Comparison of ENCODE assay signal across 19 cellular contexts in the genomic region with DNA sequence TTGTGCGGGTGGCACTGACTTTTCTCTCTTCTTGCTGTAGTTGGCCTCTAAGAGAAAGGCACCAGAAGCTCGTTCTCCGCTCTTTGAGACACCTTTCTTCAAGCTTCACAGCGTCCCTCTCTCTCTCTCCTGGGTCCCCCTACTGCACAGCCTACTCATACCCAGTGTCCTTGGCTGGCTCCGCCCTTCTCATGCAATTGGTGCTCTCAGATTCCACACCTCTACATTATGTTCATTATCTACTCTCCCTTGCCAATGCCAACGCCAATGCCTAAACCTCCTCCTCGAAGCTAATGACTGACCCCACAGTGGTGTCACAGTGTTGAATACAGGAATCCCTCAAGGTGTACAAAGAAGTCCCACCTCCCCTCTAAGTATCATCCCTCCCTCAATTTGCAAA. TPM values are rescaled to one million over a fixed set of nuclear protein-coding genes. Genes with fewer than 3 reads are reported as not detected.
DNase-seq lines count a peak whose midpoint lies in the region; ATAC-seq and TF ChIP-seq lines count a peak whose summit lies in the region.
"Had no signal": no experiment of that assay in that cellular context is flagged by ENCODE, and none has a peak within 500 bp of the region (broad histone marks: within the 10 kb centered on the region; RNA-seq: fewer than 3 reads in every experiment).

No MANE protein-coding gene starts in this region.

- no peak for TF ChIP-seq CTCF in HEK293 (tag by site-specific recombination; IDR thresholded peaks at IDR 0.05)
- no peak for TF ChIP-seq CTCF in WTC11 (IDR thresholded peaks at IDR 0.05)

- H3K18ac ChIP-seq in trophoblast cell (ENCODE audit: low read length), result no peak overlapping the region

- H3K4me3 ChIP-seq in HEK293 (ENCODE audit: low read depth, low read length) (no peak overlapping the region), trophoblast cell (ENCODE audit: low read depth, low read length) (no peak overlapping the region)
- H3K4me3 ChIP-seq: BLaER1 treated with 17β-estradiol and CSF1 and Interleukin-3, amounts not matched to agents 10 nM and 100 nM had no signal

- H3K27me3 Mint-ChIP-seq in WTC11 (ENCODE audit: low read depth), result peaks cover 3% of the 10 kb centered on the region; the same call in 1 of the 2 replicates

- no peaks in the 10 kb centered on the region for H3K9me3 ChIP-seq in HEK293 (ENCODE audit: control insufficient read depth, insufficient read depth, low read depth, low read length)
- no peaks in the 10 kb centered on the region for H3K9me3 ChIP-seq in trophoblast cell (ENCODE audit: insufficient read depth, low read depth, low read length)
- H3K9me3 ChIP-seq: BLaER1 treated with 17β-estradiol and CSF1 and Interleukin-3, amounts not matched to agents 10 nM and 100 nM had no signal

- no peak overlapping the region for H2AK5ac ChIP-seq in trophoblast cell (ENCODE audit: low read length)

- H4K8ac ChIP-seq in trophoblast cell (ENCODE audit: low read depth, low read length), result no peak overlapping the region

- no peaks in the 10 kb centered on the region; the same call in 1 of the 2 replicates for H3K4me1 ChIP-seq in HEK293 (ENCODE audit: control insufficient read depth, insufficient read depth, low read length)
- no peaks in the 10 kb centered on the region for H3K4me1 ChIP-seq in trophoblast cell (ENCODE audit: control insufficient read depth in 1 of 2, insufficient read depth in 2 of 2, low read length in 2 of 2)

- ATAC-seq in WTC11 (peak; percentile 48), sciatic nerve (no peak)
- ATAC-seq: SK-N-SH treated with all-trans-retinoic acid at 6 μM for 48 hours had no signal

- intact Hi-C loops in sciatic nerve (cut with DNase I), result no loop called here

- H3K27me3 ChIP-seq in trophoblast cell (ENCODE audit: insufficient read depth, low read length), result no peaks in the 10 kb centered on the region
- H3K27me3 ChIP-seq: BLaER1 treated with 17β-estradiol and CSF1 and Interleukin-3, amounts not matched to agents 10 nM and 100 nM had no signal

- peaks cover 20% of the 10 kb centered on the region for H3K4me1 Mint-ChIP-seq in WTC11

- WGBS in trophoblast cell (ENCODE audit: extremely low coverage, insufficient coverage, insufficient read length), result no CpG with 5 or more reads among the region's 7 CpGs

- H2BK5ac ChIP-seq in trophoblast cell (ENCODE audit: low read depth, low read length, poor library complexity), result no peak overlapping the region

- CTCF ChIA-PET in HEK293 (lab: Yijun Ruan, JAX) (no interaction called here), WTC11 (lab: Charles Lee) (interaction anchor here (0.9 to 1.1 kb wide), 2 partner anchors 16 to 110 kb away, joined by 3 read pairs; no protein-coding TSS in a partner anchor)

- H3K36me3 Mint-ChIP-seq in WTC11, result no peaks in the 10 kb centered on the region

- H3K4me3 Mint-ChIP-seq in WTC11, result no peak overlapping the region
- H3K4me3 Mint-ChIP-seq: HFFc6 had no signal

- H3K4ac ChIP-seq in trophoblast cell (ENCODE audit: low read depth, low read length), result no peak overlapping the region

- no peaks in the 10 kb centered on the region for H3K9me3 Mint-ChIP-seq in WTC11
- H3K9me3 Mint-ChIP-seq: HFFc6 had no signal

- peak overlapping the region; percentile 12; the same call in 1 of the 2 replicates for H3K27ac Mint-ChIP-seq in WTC11
- H3K27ac Mint-ChIP-seq: HFFc6 had no signal

- no peak overlapping the region for H2AFZ ChIP-seq in trophoblast cell (ENCODE audit: insufficient read depth, low read length, poor library complexity)

- no peak overlapping the region for H3K23ac ChIP-seq in trophoblast cell (ENCODE audit: low read length)

- no peak overlapping the region for H3K27ac ChIP-seq in HEK293 (ENCODE audit: extremely low read depth, low read depth, low read length)
- no peak overlapping the region for H3K27ac ChIP-seq in trophoblast cell (ENCODE audit: low read depth, low read length)
- H3K27ac ChIP-seq: BLaER1 treated with 17β-estradiol and CSF1 and Interleukin-3, amounts not matched to agents 10 nM and 100 nM had no signal

- POLR2A ChIA-PET in HEK293 (lab: Yijun Ruan, JAX) (interaction anchor here (2.9 kb wide), 1 partner anchor 16 kb away, joined by 13 read pairs; the partner anchor contains the start of gene TMEM50B), WTC11 (lab: Charles Lee) (interaction anchor here (1.0 kb wide), 1 partner anchor 17 kb away, joined by 3 read pairs; the partner anchor contains the start of gene TMEM50B)

- no peak overlapping the region for H2BK120ac ChIP-seq in trophoblast cell (ENCODE audit: insufficient read depth, low read length, poor library complexity)

- peak; percentile 17 for DNase-seq in NCI-H748 (lab: John Stamatoyannopoulos, UW; ENCODE audit: unreplicated experiment)
- DNase-seq in NCI-H748 treated with DMSO at 0.1 percent for 48 hours (lab: John Stamatoyannopoulos, UW), result no peak
- DNase-seq in WTC11 (ENCODE audit: low spot score), result no peak
- DNase-seq in iPS-NIHi7 (ENCODE audit: extremely low spot score), result peak; percentile 16
- DNase-seq in HT-29 (ENCODE audit: low spot score), result no peak
- DNase-seq in sciatic nerve (ENCODE audit: low spot score), result no peak
- no peak for DNase-seq in trophoblast cell
- DNase-seq: DMS153, EL, HFFc6, Kasumi-1, NCI-H1930, NCI-H2171, NCI-H446, SHP77 treated with DMSO at 0.1 percent for 48 hours, T-helper 1 cell had no signal

- H4K12ac ChIP-seq in trophoblast cell (ENCODE audit: low read depth, low read length), result no peak overlapping the region

- no peak overlapping the region for H2BK12ac ChIP-seq in trophoblast cell (ENCODE audit: low read length)

- H3K4me2 ChIP-seq in trophoblast cell (ENCODE audit: low read length), result no peak overlapping the region
- H3K4me2 ChIP-seq: BLaER1 treated with 17β-estradiol and CSF1 and Interleukin-3, amounts not matched to agents 10 nM and 100 nM had no signal

- H3K14ac ChIP-seq in trophoblast cell (ENCODE audit: low read length), result no peak overlapping the region

- no peaks in the 10 kb centered on the region for H3K79me2 ChIP-seq in trophoblast cell (ENCODE audit: control insufficient read depth, insufficient read depth, low read length, poor library complexity)

- no peak overlapping the region for H3K9ac ChIP-seq in trophoblast cell (ENCODE audit: low read length)
- H3K9ac ChIP-seq: BLaER1 treated with 17β-estradiol and CSF1 and Interleukin-3, amounts not matched to agents 10 nM and 100 nM had no signal

- H3K36me3 ChIP-seq in HEK293 (ENCODE audit: control insufficient read depth in 2 of 2, insufficient read depth in 1 of 2, low read length in 2 of 2) (no peaks in the 10 kb centered on the region; a peak in 1 of 3 replicates), trophoblast cell (ENCODE audit: control insufficient read depth in 1 of 2, insufficient read depth in 2 of 2, low read length in 2 of 2) (no peaks in the 10 kb centered on the region)

- peaks cover 2% of the 10 kb centered on the region for H3K79me1 ChIP-seq in trophoblast cell (ENCODE audit: low read length)

- no peak overlapping the region for H4K91ac ChIP-seq in trophoblast cell (ENCODE audit: low read depth, low read length)

TF ChIP-seq in WTC11, 78 proteins besides CTCF, POLR2A, EP300 and RAD21 (continues in another document):
- no peak for TF ChIP-seq ZNF671 (CRISPR knock-in tag; IDR thresholded peaks at IDR 0.05)
- TF ChIP-seq TP53 (CRISPR knock-in tag; IDR thresholded peaks at IDR 0.05), result no peak
- no peak for TF ChIP-seq ZNF512 (CRISPR knock-in tag; IDR thresholded peaks at IDR 0.05; ENCODE audit: borderline replicate concordance)
- TF ChIP-seq, protein P1, sequence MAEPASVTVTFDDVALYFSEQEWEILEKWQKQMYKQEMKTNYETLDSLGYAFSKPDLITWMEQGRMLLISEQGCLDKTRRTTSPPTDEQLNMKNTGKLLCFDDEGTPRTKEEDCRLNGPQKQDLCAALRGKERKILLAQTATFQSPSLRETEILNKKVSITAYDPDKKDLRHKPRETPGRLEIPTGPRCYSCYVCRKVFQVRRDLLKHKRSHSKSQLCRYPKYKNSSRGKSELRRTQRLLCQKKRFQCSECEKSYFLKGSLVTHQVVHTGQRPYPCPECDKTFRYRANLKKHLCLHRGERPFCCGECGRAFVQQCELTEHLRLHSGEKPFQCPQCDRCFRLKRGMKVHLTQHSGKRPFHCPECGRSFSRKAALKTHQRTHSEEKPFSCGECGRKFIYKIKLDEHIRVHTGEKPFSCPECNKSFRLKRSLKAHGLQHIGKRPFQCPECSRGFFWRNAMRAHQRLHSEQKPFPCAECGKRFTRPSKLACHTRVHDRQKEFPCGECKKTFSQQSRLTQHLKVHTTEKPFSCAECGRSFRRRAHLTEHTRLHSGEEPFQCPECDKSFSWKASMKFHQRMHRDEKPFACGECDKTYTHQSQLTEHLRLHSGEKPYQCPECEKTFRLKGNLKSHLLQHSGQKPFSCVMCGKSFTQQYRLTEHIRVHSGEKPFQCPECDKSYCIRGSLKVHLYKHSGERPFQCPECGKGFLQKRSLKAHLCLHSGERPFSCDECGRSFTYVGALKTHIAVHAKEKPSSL (CRISPR knock-in tag; conservative IDR thresholded peaks at IDR 0.05), result no peak
- no peak for TF ChIP-seq NR3C1 (CRISPR knock-in tag; conservative IDR thresholded peaks at IDR 0.05; ENCODE audit: low read depth)

RNA-seq across cellular contexts. Expression of gene DNAJC28, which starts 4.8 kb away (rescaled TPM):
- total RNA-seq in WTC11 (2021) (2.6 to 4.0 TPM (median 3.5 TPM) in 3 replicates), sciatic nerve (2.2 TPM)
- 0.20 and 0.42 TPM in 2 replicates for total RNA-seq in HT-29 (2014; rRNA removed; shearing (Covaris generic))
- polyA plus RNA-seq in trophoblast cell (2013), result 2.4 and 2.5 TPM in 2 replicates

RNA-seq across cellular contexts. Expression of gene TMEM50B, which starts 16.6 kb away (rescaled TPM):
- total RNA-seq in WTC11 (2021), result 21.0 to 26.0 TPM (median 25.4 TPM) in 3 replicates
- 7.0 and 8.0 TPM in 2 replicates for total RNA-seq in HT-29 (2014; rRNA removed; shearing (Covaris generic))
- total RNA-seq in sciatic nerve, result 60.9 TPM
- polyA plus RNA-seq in trophoblast cell (2013), result 14.9 TPM in 2 replicates

RNA-seq across cellular contexts. Expression of gene GART, which starts 45.6 kb away (rescaled TPM):
- 173 to 223 TPM (median 177 TPM) in 3 replicates for total RNA-seq in WTC11 (2021)
- 57.6 and 59.4 TPM in 2 replicates for total RNA-seq in HT-29 (2014; rRNA removed; shearing (Covaris generic))
- total RNA-seq in sciatic nerve, result 63.0 TPM
- polyA plus RNA-seq in trophoblast cell (2013), result 56.6 and 56.7 TPM in 2 replicates

RNA-seq across cellular contexts. Expression of gene SON, which starts 46.5 kb away (rescaled TPM):
- total RNA-seq in WTC11 (2021) (259 to 309 TPM (median 274 TPM) in 3 replicates), sciatic nerve (375 TPM)
- total RNA-seq in HT-29 (2014; rRNA removed; shearing (Covaris generic)), result 67.7 and 68.9 TPM in 2 replicates
- polyA plus RNA-seq in trophoblast cell (2013), result 138 and 139 TPM in 2 replicates

Comparison
In these comparisons a context has a peak if more than half of its experiments do, and no peak if none do; other contexts are left out.
1. DNase-seq: peak in NCI-H748 (single experiment) and iPS-NIHi7 (single experiment); none in NCI-H748 treated with DMSO at 0.1 percent for 48 hours (single experiment), WTC11 (single experiment), HT-29 (single experiment), sciatic nerve (single experiment) and trophoblast cell (0 of 2).